16 cellular contexts compared by ENCODE assay signal in the genomic region with DNA sequence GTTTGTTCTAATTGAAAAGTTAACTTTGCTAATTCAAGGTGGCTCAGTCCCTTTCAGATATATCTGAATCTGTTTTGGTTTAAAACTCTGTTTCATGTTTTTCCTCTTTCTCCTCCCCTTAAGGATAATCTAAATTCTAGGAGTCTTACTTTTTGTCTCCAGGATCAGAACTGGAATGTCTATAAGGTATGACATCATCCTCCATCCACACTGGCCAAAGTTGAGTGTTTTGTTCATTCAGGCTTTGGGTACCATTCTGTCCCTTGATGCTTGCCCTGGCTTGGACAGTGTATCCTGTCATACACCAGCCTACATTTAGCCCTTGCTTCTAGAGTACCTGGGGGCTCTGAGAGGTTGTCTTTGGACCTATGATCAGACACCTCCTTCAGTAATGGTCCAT. TPM values are rescaled to one million over a fixed set of nuclear protein-coding genes. Genes with fewer than 3 reads are reported as not detected.
A peak's percentile ranks its signal among the peaks of the same experiment; 100 is the strongest.
DNase-seq lines count a peak whose midpoint lies in the region; ATAC-seq, FAIRE-seq and TF ChIP-seq lines count a peak whose summit lies in the region.
"Had no signal": no experiment of that assay in that cellular context is flagged by ENCODE, and none has a peak within 500 bp of the region (broad histone marks: within the 10 kb centered on the region; RNA-seq: fewer than 3 reads in every experiment).

No MANE protein-coding gene starts in this region.

- no peak overlapping the region for H3K56ac ChIP-seq in IMR-90 (ENCODE audit: extremely low read depth, insufficient read depth, low read length)

- H2AFZ ChIP-seq in HepG2 (ENCODE audit: low read length) (no peak overlapping the region), IMR-90 (replicated peaks; ENCODE audit: low read length, poor library complexity) (no peak overlapping the region)

- DNase-seq in HepG2 (ENCODE audit: low spot score) (no peak), right lobe of liver (no peak), IMR-90 (no peak), T-helper 17 cell (no peak)
- no peak for DNase-seq in activated CD4-positive, CD25-positive, alpha-beta regulatory T cell treated with anti-CD3 and anti-CD28 coated beads, Interleukin-2, amount 50 U/mL, for 72 hours
- no peak for DNase-seq in activated T-helper 1 cell treated with anti-CD3 and anti-CD28 coated beads, Interleukin-12 subunit alpha, Interleukin-12 subunit beta, Interleukin-2, Interleukin-4 antibody, amounts not matched to agents 30 ng/mL and 10 ng/mL and 1 ng/mL, durations not matched to agents 14 hours and 24 hours and 36 hours (ENCODE audit: low spot score)
- DNase-seq in activated CD8-positive, alpha-beta memory T cell treated with anti-CD3 and anti-CD28 coated beads, Interleukin-2, amount 50 U/mL, for 48 hours, result no peak
- DNase-seq: ACHN; C1 segment of cervical spinal cord; CD4-positive, alpha-beta T cell; DMS79; EL; GOT3; H9 had no signal

- H3K4me3 ChIP-seq in HepG2 (replicated peaks in 1 of 3; ENCODE audit: insufficient read depth in 1 of 3, low read depth in 2 of 3, low read length in 3 of 3), result no peak overlapping the region
- no peak overlapping the region for H3K4me3 ChIP-seq in right lobe of liver
- no peak overlapping the region for H3K4me3 ChIP-seq in IMR-90 (ENCODE audit: insufficient read depth, low read depth, low read length)

- BruUV-seq in HepG2 (replicated peaks; lab: Mats Ljungman, UMichigan) (no TSS peak), IMR-90 (replicated peaks; lab: Mats Ljungman, UMichigan) (no TSS peak)

- no peak overlapping the region for H3K9ac ChIP-seq in HepG2 (ENCODE audit: insufficient read depth, low read depth, low read length)
- no peak overlapping the region for H3K9ac ChIP-seq in IMR-90 (ENCODE audit: low read depth, low read length)

- no peak for FAIRE-seq in HepG2 (lab: Jason Lieb, UNC)
- FAIRE-seq: G401.6, GM12891 had no signal

- H3K27ac Mint-ChIP-seq in T-helper 17 cell, result peak overlapping the region; percentile 66
- no peak overlapping the region for H3K27ac Mint-ChIP-seq in activated T-helper 1 cell treated with anti-CD3 and anti-CD28 coated beads, Interleukin-12 subunit alpha, Interleukin-12 subunit beta, Interleukin-2, Interleukin-4 antibody, amounts not matched to agents 30 ng/mL and 10 ng/mL and 1 ng/mL, durations not matched to agents 14 hours and 24 hours and 36 hours
- H3K27ac Mint-ChIP-seq: H9 had no signal

- peaks cover 39% of the 10 kb centered on the region for H3K4me1 Mint-ChIP-seq in T-helper 17 cell
- H3K4me1 Mint-ChIP-seq in activated T-helper 1 cell treated with anti-CD3 and anti-CD28 coated beads, Interleukin-12 subunit alpha, Interleukin-12 subunit beta, Interleukin-2, Interleukin-4 antibody, amounts not matched to agents 30 ng/mL and 10 ng/mL and 1 ng/mL, durations not matched to agents 14 hours and 24 hours and 36 hours (ENCODE audit: low read depth), result peaks cover 57% of the 10 kb centered on the region

- H3K79me1 ChIP-seq in IMR-90 (ENCODE audit: low read depth in 1 of 2, low read length in 2 of 2), result no peaks in the 10 kb centered on the region

- H3K4ac ChIP-seq in IMR-90 (ENCODE audit: low read depth, low read length), result no peak overlapping the region

- H2BK5ac ChIP-seq in IMR-90 (ENCODE audit: low read depth, low read length, poor library complexity, severe bottlenecking), result no peak overlapping the region

- no peaks in the 10 kb centered on the region for H3K9me1 ChIP-seq in IMR-90 (ENCODE audit: insufficient read depth, low read length)

- H3K18ac ChIP-seq in IMR-90 (ENCODE audit: low read depth, low read length), result no peak overlapping the region; the same call in 1 of the 2 replicates

- H3K27me3 Mint-ChIP-seq in T-helper 17 cell, result no peaks in the 10 kb centered on the region
- no peaks in the 10 kb centered on the region for H3K27me3 Mint-ChIP-seq in activated T-helper 1 cell treated with anti-CD3 and anti-CD28 coated beads, Interleukin-12 subunit alpha, Interleukin-12 subunit beta, Interleukin-2, Interleukin-4 antibody, amounts not matched to agents 30 ng/mL and 10 ng/mL and 1 ng/mL, durations not matched to agents 14 hours and 24 hours and 36 hours (ENCODE audit: insufficient read depth)
- H3K27me3 Mint-ChIP-seq: CD4-positive, alpha-beta T cell had no signal

- H4K5ac ChIP-seq in IMR-90 (ENCODE audit: low read depth, low read length), result no peak overlapping the region

- CTCF ChIA-PET in HepG2 (lab: Yijun Ruan, JAX; ENCODE audit: low intra/inter-chr PET ratio, low total read pairs) (no interaction called here), IMR-90 (lab: Yijun Ruan, JAX) (no interaction called here)

- H3K14ac ChIP-seq in IMR-90 (replicated peaks; ENCODE audit: low read depth, low read length), result no peak overlapping the region

- H3K23ac ChIP-seq in IMR-90 (ENCODE audit: low read depth, low read length), result no peak overlapping the region

- H4K91ac ChIP-seq in IMR-90 (ENCODE audit: insufficient read depth, low read depth, low read length), result no peak overlapping the region

- no peak overlapping the region for H2AK5ac ChIP-seq in IMR-90 (ENCODE audit: low read depth, low read length)

- H3K36me3 Mint-ChIP-seq in T-helper 17 cell (ENCODE audit: low read depth), result no peaks in the 10 kb centered on the region
- peaks cover 8% of the 10 kb centered on the region for H3K36me3 Mint-ChIP-seq in activated T-helper 1 cell treated with anti-CD3 and anti-CD28 coated beads, Interleukin-12 subunit alpha, Interleukin-12 subunit beta, Interleukin-2, Interleukin-4 antibody, amounts not matched to agents 30 ng/mL and 10 ng/mL and 1 ng/mL, durations not matched to agents 14 hours and 24 hours and 36 hours (ENCODE audit: low read depth)

- no peak overlapping the region for H2BK120ac ChIP-seq in IMR-90 (ENCODE audit: low read depth, low read length)

- no peaks in the 10 kb centered on the region for H3K9me3 Mint-ChIP-seq in activated T-helper 1 cell treated with anti-CD3 and anti-CD28 coated beads, Interleukin-12 subunit alpha, Interleukin-12 subunit beta, Interleukin-2, Interleukin-4 antibody, amounts not matched to agents 30 ng/mL and 10 ng/mL and 1 ng/mL, durations not matched to agents 14 hours and 24 hours and 36 hours
- H3K9me3 Mint-ChIP-seq: CD4-positive, alpha-beta T cell; H9 had no signal

- intact Hi-C loops in HepG2 (cut with micrococcal nuclease; ENCODE audit: unreplicated experiment), result no loop called here
- intact Hi-C loops in right lobe of liver (cut with DNase I), result no loop called here
- intact Hi-C loops in IMR-90 (cut with micrococcal nuclease), result no loop called here
- intact Hi-C loops in activated T-helper 1 cell treated with anti-CD3 and anti-CD28 coated beads, Interleukin-12 subunit alpha, Interleukin-12 subunit beta, Interleukin-2, Interleukin-4 antibody, amounts not matched to agents 30 ng/mL and 10 ng/mL and 1 ng/mL, durations not matched to agents 14 hours and 24 hours and 36 hours (cut with micrococcal nuclease), result loop anchor here (5.0 kb wide), 2 partner anchors 212 to 1472 kb away; no protein-coding TSS in a partner anchor

- POLR2A ChIA-PET in HepG2 (lab: Yijun Ruan, JAX), result no interaction called here
- POLR2A ChIA-PET in IMR-90 (lab: Charles Lee; ENCODE audit: unreplicated experiment), result no interaction called here

- H3K36me3 ChIP-seq in HepG2 (replicated peaks in 1 of 2; ENCODE audit: control insufficient read depth in 1 of 2, insufficient read depth in 2 of 2, low read length in 2 of 2), result no peaks in the 10 kb centered on the region
- no peaks in the 10 kb centered on the region for H3K36me3 ChIP-seq in right lobe of liver
- H3K36me3 ChIP-seq in IMR-90 (ENCODE audit: control insufficient read depth, insufficient read depth, low read length), result no peaks in the 10 kb centered on the region

- H3K4me2 ChIP-seq in HepG2 (ENCODE audit: low read depth, low read length) (no peak overlapping the region), IMR-90 (ENCODE audit: low read depth, low read length) (no peak overlapping the region)

- no peaks in the 10 kb centered on the region for H3K79me2 ChIP-seq in HepG2 (ENCODE audit: insufficient read depth, low read length)

- ATAC-seq in HepG2 (no peak), right lobe of liver (no peak), IMR-90 (ENCODE audit: low read depth) (no peak), T-helper 17 cell (no peak)

- H4K20me1 ChIP-seq in HepG2 (ENCODE audit: insufficient read depth, low read length), result no peaks in the 10 kb centered on the region
- no peaks in the 10 kb centered on the region for H4K20me1 ChIP-seq in IMR-90 (ENCODE audit: insufficient read depth, low read length)

- TF ChIP-seq EP300 in HepG2 (IDR thresholded peaks at IDR 0.05; ENCODE audit: low read depth in 2 of 2, low read length in 2 of 2), result no peak
- TF ChIP-seq EP300 in HepG2 (CRISPR knock-in tag; IDR thresholded peaks at IDR 0.05; ENCODE audit: borderline replicate concordance), result no peak

- no peak for TF ChIP-seq CTCF in HepG2 (CRISPR knock-in tag; IDR thresholded peaks at IDR 0.05)
- TF ChIP-seq CTCF in right lobe of liver (IDR thresholded peaks at IDR 0.05), result no peak
- no peak for TF ChIP-seq CTCF in IMR-90 (conservative IDR thresholded peaks at IDR 0.05; ENCODE audit: low read depth, low read length)

- H4K8ac ChIP-seq in IMR-90 (ENCODE audit: low read depth in 2 of 2, low read length in 2 of 2), result no peak overlapping the region

- H3K27me3 ChIP-seq in HepG2 (ENCODE audit: control insufficient read depth in 1 of 2, insufficient read depth in 2 of 2, low read length in 2 of 2) (no peaks in the 10 kb centered on the region), right lobe of liver (no peaks in the 10 kb centered on the region), IMR-90 (ENCODE audit: control insufficient read depth, insufficient read depth, low read length) (no peaks in the 10 kb centered on the region)

- in situ Hi-C loops in HepG2 (cut with HindIII; ENCODE audit: extremely low pct_ligation_motif_present, low pct_unique_long_range_greater_than_20kb) (no loop called here), IMR-90 (cut with MboI; ENCODE audit: low sequenced_read_pairs) (no loop called here)

- no peaks in the 10 kb centered on the region for H3K9me3 ChIP-seq in HepG2 (ENCODE audit: low read length)
- no peaks in the 10 kb centered on the region for H3K9me3 ChIP-seq in right lobe of liver
- H3K9me3 ChIP-seq in IMR-90 (ENCODE audit: control insufficient read depth, insufficient read depth, low read length), result no peaks in the 10 kb centered on the region
- H3K9me3 ChIP-seq in T-helper 17 cell (ENCODE audit: control insufficient read depth, low read length, poor library complexity, severe bottlenecking), result no peaks in the 10 kb centered on the region

- H2BK15ac ChIP-seq in IMR-90 (ENCODE audit: low read depth, low read length), result 0 out of 3 replicates have a peak overlapping the region, but pooled peaks have one; percentile 0

- H3K4me3 Mint-ChIP-seq in T-helper 17 cell, result no peak overlapping the region
- no peak overlapping the region for H3K4me3 Mint-ChIP-seq in activated T-helper 1 cell treated with anti-CD3 and anti-CD28 coated beads, Interleukin-12 subunit alpha, Interleukin-12 subunit beta, Interleukin-2, Interleukin-4 antibody, amounts not matched to agents 30 ng/mL and 10 ng/mL and 1 ng/mL, durations not matched to agents 14 hours and 24 hours and 36 hours
- H3K4me3 Mint-ChIP-seq: CD4-positive, alpha-beta T cell; H9 had no signal

- H3K4me1 ChIP-seq in HepG2 (ENCODE audit: insufficient read depth, low read length), result no peaks in the 10 kb centered on the region
- H3K4me1 ChIP-seq in right lobe of liver, result no peaks in the 10 kb centered on the region
- peaks cover 5% of the 10 kb centered on the region; the same call in 1 of the 2 replicates for H3K4me1 ChIP-seq in IMR-90 (ENCODE audit: control insufficient read depth, insufficient read depth, low read length)

- no peak overlapping the region for H2AK9ac ChIP-seq in IMR-90 (replicated peaks; ENCODE audit: low read depth, low read length, poor library complexity)

- H2BK20ac ChIP-seq in IMR-90 (ENCODE audit: low read depth, low read length), result no peak overlapping the region

- dilution Hi-C loops in IMR-90 (cut with HindIII; ENCODE audit: low sequenced_read_pairs, unreplicated experiment), result no loop called here

- no peak overlapping the region for H3K27ac ChIP-seq in HepG2 (ENCODE audit: extremely low read length, insufficient read depth, low read length)
- H3K27ac ChIP-seq in right lobe of liver, result no peak overlapping the region
- H3K27ac ChIP-seq in IMR-90 (ENCODE audit: insufficient read depth, low read length), result no peak overlapping the region

- TF ChIP-seq POLR2A in HepG2 (IDR thresholded peaks at IDR 0.05; ENCODE audit: insufficient read depth in 1 of 2, low read depth in 2 of 2, low read length in 2 of 2) (no peak), right lobe of liver (IDR thresholded peaks at IDR 0.05) (no peak), IMR-90 (IDR thresholded peaks at IDR 0.05; ENCODE audit: low read depth, low read length) (no peak)

- TF ChIP-seq RAD21 in HepG2 (CRISPR knock-in tag; IDR thresholded peaks at IDR 0.05) (no peak), IMR-90 (IDR thresholded peaks at IDR 0.05; ENCODE audit: low read length) (no peak)

RNA-seq across cellular contexts. Expression of gene ANTXR2, which starts 56.8 kb away (rescaled TPM):
- total RNA-seq in HepG2 (2016; rRNA removed; fragmentation: Illumina TruSeq; extraction: Trizol) (8.4 and 14.5 TPM in 2 replicates), right lobe of liver (10 to 100 TPM; 24.5 to 86.0 (median 33.7) TPM), IMR-90 (2012; rRNA removed) (88.5 and 115 TPM in 2 replicates), T-helper 17 cell (10 to 100 TPM; 58.0 to 58.9 TPM)
- 0.62 and 1.0 TPM in 2 replicates for total RNA-seq in HepG2 (2016; cell fraction: cytosol; rRNA removed; fragmentation: Illumina TruSeq; extraction: Trizol; ENCODE audit: low read depth)
- 7.1 and 13.3 TPM in 2 replicates for total RNA-seq in HepG2 (2016; cell fraction: insoluble cytoplasmic fraction; rRNA removed; fragmentation: Illumina TruSeq; extraction: Trizol)
- 2.1 and 3.1 TPM in 2 replicates for total RNA-seq in HepG2 (2016; cell fraction: membrane; rRNA removed; fragmentation: Illumina TruSeq; extraction: Trizol)
- total RNA-seq in HepG2 (2016; cell fraction: nucleus; rRNA removed; fragmentation: Illumina TruSeq; extraction: Trizol), result 18.8 and 20.1 TPM in 2 replicates
- polyA plus RNA-seq in HepG2 (2011; rRNA removed) (4.6 and 4.8 TPM in 2 replicates), IMR-90 (2012; rRNA removed) (36.5 and 46.8 TPM in 2 replicates)
- polyA plus RNA-seq in HepG2 (2011; cell fraction: cytosol; rRNA removed), result 1.8 and 3.7 TPM in 2 replicates
- polyA plus RNA-seq in HepG2 (2011; cell fraction: nucleus; rRNA removed), result 1.8 and 2.6 TPM in 2 replicates
- polyA plus RNA-seq in HepG2 (2012), result 4.9 and 8.5 TPM in 2 replicates
- 0.26 and 0.31 TPM in 2 replicates for polyA plus RNA-seq in HepG2 (2016; cell fraction: cytosol; fragmentation: Illumina TruSeq; extraction: Trizol; ENCODE audit: low read depth)
- polyA plus RNA-seq in HepG2 (2016; cell fraction: insoluble cytoplasmic fraction; fragmentation: Illumina TruSeq; extraction: Trizol; ENCODE audit: low read depth), result 4.9 and 5.3 TPM in 2 replicates
- polyA plus RNA-seq in HepG2 (2016; cell fraction: membrane; fragmentation: Illumina TruSeq; extraction: Trizol; ENCODE audit: low read depth), result 0.70 and 1.4 TPM in 2 replicates
- 11.4 and 13.9 TPM in 2 replicates for polyA plus RNA-seq in HepG2 (2016; cell fraction: nucleus; fragmentation: Illumina TruSeq; extraction: Trizol; ENCODE audit: insufficient read depth, low read depth)
- 4.2 TPM in 1 of 2 replicates, not detected in the other for polyA minus RNA-seq in HepG2 (2011; rRNA and poly(A)+ RNA removed; ENCODE audit: low replicate concordance)
- polyA minus RNA-seq in HepG2 (2011; cell fraction: cytosol; rRNA and poly(A)+ RNA removed), result 6.0 and 10.0 TPM in 2 replicates
- polyA minus RNA-seq in HepG2 (2011; cell fraction: nucleus; rRNA and poly(A)+ RNA removed), result 21.8 and 32.9 TPM in 2 replicates
- polyA plus RNA-seq in IMR-90 (2012; cell fraction: cytosol; rRNA removed), result 7.4 and 14.9 TPM in 2 replicates
- polyA plus RNA-seq in IMR-90 (2012; cell fraction: nucleus; rRNA removed; ENCODE audit: low replicate concordance), result 3.8 and 22.8 TPM in 2 replicates
- total RNA-seq in activated T-helper 1 cell treated with anti-CD3 and anti-CD28 coated beads, Interleukin-12 subunit alpha, Interleukin-12 subunit beta, Interleukin-2, Interleukin-4 antibody, amounts not matched to agents 30 ng/mL and 10 ng/mL and 1 ng/mL, durations not matched to agents 14 hours and 24 hours and 36 hours, result 24.9 and 29.8 TPM in 2 replicates
